Comparison of ENCODE assay signal across 8 cellular contexts in the genomic region with DNA sequence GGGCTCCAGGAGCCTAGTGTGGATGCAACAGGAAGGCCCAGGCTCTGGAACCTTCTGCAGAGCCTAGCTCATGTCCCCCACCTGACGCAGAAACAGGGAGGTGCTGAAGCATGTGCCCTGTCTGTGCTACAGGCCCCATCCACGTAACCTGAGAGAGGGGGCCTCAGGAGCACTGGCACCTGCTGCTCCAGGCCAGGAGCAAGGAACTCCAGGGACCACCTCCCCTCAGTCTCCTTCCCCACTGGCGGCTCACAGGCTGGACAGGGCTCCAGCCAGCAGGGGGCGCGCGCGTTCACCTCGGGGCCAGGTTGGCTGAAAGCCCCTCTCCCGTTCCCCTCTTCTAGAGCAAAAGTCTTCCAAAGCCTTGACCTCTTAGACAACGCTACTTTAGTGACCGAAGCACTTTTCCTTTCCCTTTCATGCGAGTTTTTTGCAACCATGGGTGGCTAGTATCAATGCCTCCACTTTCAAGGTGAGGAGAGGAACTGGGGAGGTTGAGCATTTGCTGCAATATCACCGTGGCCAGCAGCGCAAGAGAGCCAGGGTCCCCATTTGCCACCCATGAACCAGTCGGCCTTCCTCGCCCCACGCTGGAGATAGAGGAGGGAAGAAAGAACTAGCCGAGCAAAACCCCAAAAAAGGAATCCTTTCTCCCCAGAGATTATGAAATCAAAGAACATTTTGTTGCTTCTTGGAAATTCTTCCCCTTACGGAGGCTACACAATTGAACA. TPM values are rescaled to one million over a fixed set of nuclear protein-coding genes. Genes with fewer than 3 reads are reported as not detected.
DNase-seq lines count a peak whose midpoint lies in the region; ATAC-seq, FAIRE-seq and TF ChIP-seq lines count a peak whose summit lies in the region.

No MANE protein-coding gene starts in this region.

- FAIRE-seq in GM12878 (lab: Jason Lieb, UNC) = no peak

- H2AFZ ChIP-seq in GM12878 (ENCODE audit: control insufficient read depth, low read depth, low read length) = peak overlapping the region; percentile 73

- H4K20me1 ChIP-seq in GM12878 (ENCODE audit: control insufficient read depth, insufficient read depth) = no peaks in the 10 kb centered on the region; the same call in 1 of the 2 replicates

- ATAC-seq in GM12878 = peak; percentile 75
- no peak for ATAC-seq in GM21360 (IDR thresholded peaks at IDR 0.05; ENCODE audit: unreplicated experiment)

- peak overlapping the region; percentile 90 for H3K4me3 ChIP-seq in GM12878
- H3K4me3 ChIP-seq in iPS-18a (ENCODE audit: low read length) = peak overlapping the region; percentile 64
- peak overlapping the region; percentile 45 to 83 (median 69) for H3K4me3 ChIP-seq in skin epidermis

- peaks cover 0 to 3% of the 10 kb centered on the region in 2 experiments; a peak in 2 of 4 replicates for H3K36me3 ChIP-seq in GM12878 (ENCODE audit: control insufficient read depth in 2 of 2, insufficient read depth in 2 of 2, low read length in 1 of 2)
- no peaks in the 10 kb centered on the region for H3K36me3 ChIP-seq in iPS-18a (ENCODE audit: control insufficient read depth, low read depth, low read length)

- in situ Hi-C loops in GM12878 (cut with MboI) = no loop called here

- no peaks in the 10 kb centered on the region for H3K27me3 ChIP-seq in GM12878 (replicated peaks in 1 of 2; ENCODE audit: control insufficient read depth in 2 of 2, insufficient read depth in 2 of 2, low read length in 1 of 2)
- peaks cover 31% of the 10 kb centered on the region for H3K27me3 ChIP-seq in iPS-18a (ENCODE audit: control insufficient read depth, insufficient read depth, low read length)

- H3K9ac ChIP-seq in GM12878 (ENCODE audit: control insufficient read depth, insufficient read depth, low read length) = peak overlapping the region; percentile 90
- peak overlapping the region; percentile 58 for H3K9ac ChIP-seq in iPS-18a (ENCODE audit: low read length)

- CTCF ChIA-PET in GM12878 (lab: Yijun Ruan, JAX) = interaction anchor here (0.6 to 4.5 kb wide), 18 partner anchors 11 to 311 kb away, joined by 3 to 44 read pairs (median 9); no protein-coding TSS in a partner anchor

- POLR2A ChIA-PET in GM12878 (lab: Charles Lee) = interaction anchor here (0.7 to 2.4 kb wide), 4 partner anchors 17 to 751 kb away, joined by 3 to 8 read pairs (median 4); partner anchors contain the start of gene H6PD

- H3K4me1 ChIP-seq in GM12878 (ENCODE audit: control insufficient read depth, insufficient read depth, low read length) (peaks cover 17% of the 10 kb centered on the region), iPS-18a (ENCODE audit: control insufficient read depth, low read depth, low read length) (peaks cover 18% of the 10 kb centered on the region)

- SMC1A ChIA-PET in GM12878 (lab: Charles Lee; ENCODE audit: uncharacterized antibody, unreplicated experiment) = interaction anchor here (0.8 to 3.2 kb wide), 7 partner anchors 15 to 71 kb away, joined by 4 to 14 read pairs (median 11); no protein-coding TSS in a partner anchor

- TF ChIP-seq EP300 in GM12878 (IDR thresholded peaks at IDR 0.05; ENCODE audit: borderline replicate concordance in 1 of 2, control insufficient read depth in 1 of 2, low read depth in 2 of 2, low read length in 2 of 2) = no peak

- H3K79me2 ChIP-seq in GM12878 (ENCODE audit: control insufficient read depth, insufficient read depth, low read length) = peaks cover 75% of the 10 kb centered on the region

- BruUV-seq in GM12878 (replicated peaks; lab: Mats Ljungman, UMichigan) = no TSS peak

- H3K9me3 ChIP-seq in GM12878 (replicated peaks; ENCODE audit: control insufficient read depth, insufficient read depth, low read length) = no peaks in the 10 kb centered on the region
- H3K9me3 ChIP-seq in iPS-18a (ENCODE audit: control insufficient read depth, low read depth, low read length) = no peaks in the 10 kb centered on the region

- H3K27ac ChIP-seq in GM12878 (ENCODE audit: control insufficient read depth, insufficient read depth) (peak overlapping the region; percentile 84), iPS-18a (ENCODE audit: low read length) (no peak overlapping the region), skin epidermis (peak overlapping the region in 20 of 21 experiments; percentile 58 to 98 (median 84))

- 2% methylated on average over 19 of the region's 19 CpGs for WGBS in GM12878 (ENCODE audit: insufficient coverage, insufficient replicate concordance, low lambda C conversion rate, missing lambda C conversion rate)

- intact Hi-C loops in GM12878 (cut with micrococcal nuclease; ENCODE audit: unreplicated experiment) = loop anchor here (1.0 to 5.0 kb wide), 2 partner anchors 15 to 54 kb away; partner anchors contain the start of gene GPR157

- TF ChIP-seq RAD21 in GM12878 (IDR thresholded peaks at IDR 0.05; ENCODE audit: insufficient read depth, low read depth, low read length) = peak; percentile 23; the same call in 1 of the 2 replicates

- H3K4me2 ChIP-seq in GM12878 (ENCODE audit: control insufficient read depth, insufficient read depth) = peak overlapping the region; percentile 44

- RAD21 ChIA-PET in GM12878 (lab: Charles Lee; ENCODE audit: unreplicated experiment) = interaction anchor here (0.9 to 2.9 kb wide), 6 partner anchors 13 to 70 kb away, joined by 3 to 18 read pairs (median 8); partner anchors contain the start of gene GPR157

- peak; percentile 99 for TF ChIP-seq CTCF in GM10266 (IDR thresholded peaks at IDR 0.05; ENCODE audit: control insufficient read depth, insufficient read depth, low read depth, missing control alignments)
- TF ChIP-seq CTCF in GM12878 (IDR thresholded peaks at IDR 0.05 in 2 of 3, conservative IDR thresholded peaks at IDR 0.05 in 1 of 3; ENCODE audit: control insufficient read depth in 2 of 3, extremely low read depth in 1 of 3, insufficient read depth in 1 of 3, low read depth in 3 of 3, low read length in 3 of 3) = peak; percentile 93 to 98 (median 97); a peak in 5 of 6 replicates

- TF ChIP-seq POLR2A in GM12878 (IDR thresholded peaks at IDR 0.05; ENCODE audit: low read depth, low read length) = peak; percentile 56; the same call in 1 of the 2 replicates

- DNase-seq in GM10266 (ENCODE audit: extremely low spot score) = peak; percentile 88
- peak; percentile 66 for DNase-seq in HT-29 (ENCODE audit: low spot score)
- DNase-seq in T-helper 9 cell = peak; percentile 78
- peak; percentile 43 for DNase-seq in GM12878 (ENCODE audit: low read depth, low spot score)
- DNase-seq in NCI-H187 (lab: John Stamatoyannopoulos, UW) = no peak

TF ChIP-seq in GM12878, 131 proteins besides CTCF, POLR2A, EP300 and RAD21 (continues in another document):
- peak; percentile 40 for TF ChIP-seq SKIL (IDR thresholded peaks at IDR 0.05; ENCODE audit: low read depth, poor library complexity, severe bottlenecking)

RNA-seq across cellular contexts. Expression of gene GPR157, which starts 52.4 kb away (rescaled TPM):
- 4.4 and 4.6 TPM in 2 replicates for total RNA-seq in HT-29 (2014; rRNA removed; shearing (Covaris generic))
- 22.6 and 27.6 TPM in 2 replicates for total RNA-seq in GM12878 (2013; cell fraction: nucleolus; rRNA removed)
- total RNA-seq in GM12878 (2014; rRNA removed) (4.7 and 15.9 TPM in 2 replicates), GM12878 (2014; rRNA removed; fragmentation: Illumina TruSeq; extraction: Trizol) (2.8 and 5.0 TPM in 2 replicates), GM12878 (2021) (10.1 and 12.2 TPM in 2 replicates)
- polyA plus RNA-seq in GM12878 (2011; ENCODE audit: low read depth) = 1.5 TPM
- polyA plus RNA-seq in GM12878 (2011; rRNA removed) (1.3 and 3.7 TPM in 2 replicates), GM12878 (2014; fragmentation: Illumina TruSeq; extraction: Trizol) (2.5 and 2.8 TPM in 2 replicates), GM12878 (2014; fragmentation: Nextera tagmentation; extraction: Ambion mirVana) (1 to 10 TPM in 1 of 2 experiments, under 1 TPM in 1; 0.66 to 1.1 TPM), GM12878 (2014; rRNA removed) (2.6 and 3.2 TPM in 2 replicates), GM12878 (2016; fragmentation: Nextera tagmentation; extraction: Ambion mirVana) (1 to 10 TPM in 1 of 2 experiments, under 1 TPM in 1; 0.86 to 2.9 TPM)
- polyA plus RNA-seq in GM12878 (2011; cell fraction: cytosol; rRNA removed) = 1.8 and 2.0 TPM in 2 replicates
- polyA plus RNA-seq in GM12878 (2011; cell fraction: nucleus; rRNA removed) = 1.9 and 2.3 TPM in 2 replicates
- polyA plus RNA-seq in GM12878 (2012) = 11.4 and 13.6 TPM in 2 replicates
- 2.6 and 8.1 TPM in 2 replicates for polyA minus RNA-seq in GM12878 (2011; rRNA and poly(A)+ RNA removed)
- polyA minus RNA-seq in GM12878 (2011; cell fraction: cytosol; rRNA and poly(A)+ RNA removed) = 1.2 and 1.8 TPM in 2 replicates
- polyA minus RNA-seq in GM12878 (2011; cell fraction: nucleus; rRNA and poly(A)+ RNA removed) = 0.85 and 3.2 TPM in 2 replicates

RNA-seq across cellular contexts. Expression of gene H6PD, which starts 53.2 kb away (rescaled TPM):
- total RNA-seq in HT-29 (2014; rRNA removed; shearing (Covaris generic)) = 7.6 and 10.0 TPM in 2 replicates
- 14.4 and 15.0 TPM in 2 replicates for total RNA-seq in GM12878 (2013; cell fraction: nucleolus; rRNA removed)
- total RNA-seq in GM12878 (2014; rRNA removed) (9.7 and 10.4 TPM in 2 replicates), GM12878 (2014; rRNA removed; fragmentation: Illumina TruSeq; extraction: Trizol) (8.1 and 9.4 TPM in 2 replicates), GM12878 (2021) (20.7 TPM in 2 replicates)
- polyA plus RNA-seq in GM12878 (2011; ENCODE audit: low read depth) = 4.9 TPM
- polyA plus RNA-seq in GM12878 (2011; rRNA removed) (3.9 and 4.9 TPM in 2 replicates), GM12878 (2014; fragmentation: Illumina TruSeq; extraction: Trizol) (9.9 and 10.1 TPM in 2 replicates), GM12878 (2014; fragmentation: Nextera tagmentation; extraction: Ambion mirVana) (1 to 10 TPM; 1.2 to 1.4 TPM), GM12878 (2014; rRNA removed) (12.1 and 13.1 TPM in 2 replicates), GM12878 (2016; fragmentation: Nextera tagmentation; extraction: Ambion mirVana) (1 to 10 TPM; 5.9 to 6.0 TPM)
- 6.3 and 6.4 TPM in 2 replicates for polyA plus RNA-seq in GM12878 (2011; cell fraction: cytosol; rRNA removed)
- polyA plus RNA-seq in GM12878 (2011; cell fraction: nucleus; rRNA removed) = 7.7 and 10.0 TPM in 2 replicates
- polyA plus RNA-seq in GM12878 (2012) = 7.3 and 7.7 TPM in 2 replicates
- polyA minus RNA-seq in GM12878 (2011; rRNA and poly(A)+ RNA removed) = 4.8 and 10.9 TPM in 2 replicates
- polyA minus RNA-seq in GM12878 (2011; cell fraction: cytosol; rRNA and poly(A)+ RNA removed) = 5.1 and 5.9 TPM in 2 replicates
- polyA minus RNA-seq in GM12878 (2011; cell fraction: nucleus; rRNA and poly(A)+ RNA removed) = 2.2 and 3.4 TPM in 2 replicates

Comparison
In these comparisons a context has a peak if more than half of its experiments do, and no peak if none do; other contexts are left out.
1. DNase-seq: peak in GM10266 (single experiment), HT-29 (single experiment), T-helper 9 cell (single experiment) and GM12878 (single experiment); none in NCI-H187 (0 of 2).
2. Peak in every context shown above with its lines, with median percentiles within 50 percentile points of each other: H3K4me3 ChIP-seq.